In genomic region chr19:58097349-58097748, GRCh38 we compare ENCODE assay signal across 8 cellular contexts. TPM values are rescaled to one million over a fixed set of nuclear protein-coding genes. Genes with fewer than 3 reads are reported as not detected.
DNase-seq lines count a peak whose midpoint lies in the region; ATAC-seq and TF ChIP-seq lines count a peak whose summit lies in the region.

No MANE protein-coding gene starts in this region.

- peak overlapping the region; percentile 93; the same call in 1 of the 2 replicates for H3K4me3 ChIP-seq in iPS DF 6.9 (ENCODE audit: low read length)
- peak overlapping the region; percentile 97 for H3K4me3 ChIP-seq in skeletal muscle satellite cell (ENCODE audit: low read length)

- TF ChIP-seq CTCF in GM10266 (IDR thresholded peaks at IDR 0.05; ENCODE audit: control insufficient read depth, insufficient read depth, low read depth, missing control alignments) (no peak), HFFc6 (IDR thresholded peaks at IDR 0.05) (no peak)

- CTCF ChIA-PET in activated CD4-positive, alpha-beta memory T cell treated with anti-CD3 and anti-CD28 coated beads for 36 hours (lab: Charles Lee), result no interaction called here

- no peaks in the 10 kb centered on the region for H3K36me3 ChIP-seq in iPS DF 6.9 (ENCODE audit: control insufficient read depth, insufficient read depth, low read length)
- H3K36me3 ChIP-seq in skeletal muscle satellite cell (ENCODE audit: insufficient read depth, low read length), result peaks cover 4% of the 10 kb centered on the region

- no peak overlapping the region for H3K27ac Mint-ChIP-seq in activated CD4-positive, alpha-beta memory T cell treated with anti-CD3 and anti-CD28 coated beads for 36 hours
- no peak overlapping the region for H3K27ac Mint-ChIP-seq in HFFc6

- peaks cover 26% of the 10 kb centered on the region for H3K36me3 Mint-ChIP-seq in activated CD4-positive, alpha-beta memory T cell treated with anti-CD3 and anti-CD28 coated beads for 36 hours
- peaks cover 10% of the 10 kb centered on the region; the same call in 1 of the 2 replicates for H3K36me3 Mint-ChIP-seq in HFFc6 (ENCODE audit: low read depth)

- H3K4me1 ChIP-seq in iPS DF 6.9 (ENCODE audit: control insufficient read depth, insufficient read depth, low read length), result no peaks in the 10 kb centered on the region; the same call in 1 of the 2 replicates
- no peaks in the 10 kb centered on the region for H3K4me1 ChIP-seq in skeletal muscle satellite cell (ENCODE audit: control insufficient read depth, insufficient read depth, low read length)

- no peaks in the 10 kb centered on the region for H3K27me3 Mint-ChIP-seq in activated CD4-positive, alpha-beta memory T cell treated with anti-CD3 and anti-CD28 coated beads for 36 hours
- peaks cover 3% of the 10 kb centered on the region; the same call in 1 of the 2 replicates for H3K27me3 Mint-ChIP-seq in HFFc6 (ENCODE audit: insufficient read depth)

- no peak overlapping the region for H3K27ac ChIP-seq in iPS DF 6.9 (ENCODE audit: low read length)

- ATAC-seq in GM19324 (IDR thresholded peaks at IDR 0.05; ENCODE audit: low FRiP score, unreplicated experiment), result no peak
- ATAC-seq in GM18505 (IDR thresholded peaks at IDR 0.05; ENCODE audit: unreplicated experiment), result no peak

- no peak overlapping the region for H3K9ac ChIP-seq in skeletal muscle satellite cell (ENCODE audit: low read depth, low read length)

- DNase-seq in GM10266 (ENCODE audit: extremely low spot score) (peak; percentile 21), iPS DF 6.9 (ENCODE audit: low read depth, low spot score) (no peak), NCI-H146 treated with DMSO at 0.1 percent for 48 hours (lab: John Stamatoyannopoulos, UW; ENCODE audit: unreplicated experiment) (no peak), HFFc6 (no peak)
- no peak for DNase-seq in activated CD4-positive, alpha-beta memory T cell treated with anti-CD3 and anti-CD28 coated beads for 36 hours

- peaks cover 11% of the 10 kb centered on the region for H3K4me1 Mint-ChIP-seq in activated CD4-positive, alpha-beta memory T cell treated with anti-CD3 and anti-CD28 coated beads for 36 hours (ENCODE audit: low read depth)
- no peaks in the 10 kb centered on the region for H3K4me1 Mint-ChIP-seq in HFFc6 (ENCODE audit: low read depth)

- peak overlapping the region; percentile 79 for H3K4me2 ChIP-seq in skeletal muscle satellite cell (ENCODE audit: low read length)

- H3K9me3 ChIP-seq in iPS DF 6.9 (ENCODE audit: control insufficient read depth, insufficient read depth, low read length) (no peaks in the 10 kb centered on the region; the same call in 1 of the 2 replicates), skeletal muscle satellite cell (replicated peaks; ENCODE audit: low read length) (peaks cover 25% of the 10 kb centered on the region)

- WGBS in iPS DF 6.9 (ENCODE audit: insufficient coverage, insufficient read length), result no CpG with 5 or more reads among the region's 8 CpGs

- H3K27me3 ChIP-seq in iPS DF 6.9 (ENCODE audit: control insufficient read depth, insufficient read depth, low read length), result no peaks in the 10 kb centered on the region
- no peaks in the 10 kb centered on the region for H3K27me3 ChIP-seq in skeletal muscle satellite cell (ENCODE audit: control insufficient read depth, insufficient read depth, low read length)

- H3K4me3 Mint-ChIP-seq in activated CD4-positive, alpha-beta memory T cell treated with anti-CD3 and anti-CD28 coated beads for 36 hours, result peak overlapping the region; percentile 57
- no peak overlapping the region for H3K4me3 Mint-ChIP-seq in HFFc6

- TF ChIP-seq POLR2A in GM18505 (IDR thresholded peaks at IDR 0.05; ENCODE audit: borderline replicate concordance, extremely low read depth, insufficient read depth, insufficient read length), result no peak

- peaks cover 41% of the 10 kb centered on the region for H3K9me3 Mint-ChIP-seq in activated CD4-positive, alpha-beta memory T cell treated with anti-CD3 and anti-CD28 coated beads for 36 hours
- H3K9me3 Mint-ChIP-seq in HFFc6, result peaks cover 79% of the 10 kb centered on the region

- intact Hi-C loops in activated CD4-positive, alpha-beta memory T cell treated with anti-CD3 and anti-CD28 coated beads for 36 hours (cut with micrococcal nuclease), result no loop called here

- POLR2A ChIA-PET in activated CD4-positive, alpha-beta memory T cell treated with anti-CD3 and anti-CD28 coated beads for 36 hours (lab: Charles Lee), result no interaction called here

RNA-seq across cellular contexts. Expression of gene ZSCAN18, which starts 0.7 kb away (rescaled TPM):
- total RNA-seq in activated CD4-positive, alpha-beta memory T cell treated with anti-CD3 and anti-CD28 coated beads for 36 hours, result 10 to 100 TPM; 13.8 to 15.7 TPM
- total RNA-seq in skeletal muscle satellite cell (2012; rRNA removed), result 21.6 and 44.6 TPM in 2 replicates
- 1 to 10 TPM in 5 of 6 experiments, under 1 TPM in 1; 0.80 to 2.8 (median 2.1) TPM for total RNA-seq in HFFc6 (2021; fragmentation: NEBNext Ultra II Directional; extraction: Animal tissue kit (Norgen Biotek cat#: 25700))

RNA-seq across cellular contexts. Expression of gene ZNF135, which starts 38.3 kb away (rescaled TPM):
- total RNA-seq in activated CD4-positive, alpha-beta memory T cell treated with anti-CD3 and anti-CD28 coated beads for 36 hours, result under 1 TPM in 1 of 2 experiments, not detected in 1; 0.12 TPM
- total RNA-seq in skeletal muscle satellite cell (2012; rRNA removed), result 2.0 and 3.5 TPM in 2 replicates
- under 1 TPM in 2 of 6 experiments, not detected in 4; 0.07 to 0.09 TPM for total RNA-seq in HFFc6 (2021; fragmentation: NEBNext Ultra II Directional; extraction: Animal tissue kit (Norgen Biotek cat#: 25700))

RNA-seq across cellular contexts. Expression of gene ZNF329, which starts 53.2 kb away (rescaled TPM):
- total RNA-seq in activated CD4-positive, alpha-beta memory T cell treated with anti-CD3 and anti-CD28 coated beads for 36 hours, result 1 to 10 TPM; 4.2 to 4.4 TPM
- 10.3 and 11.4 TPM in 2 replicates for total RNA-seq in skeletal muscle satellite cell (2012; rRNA removed)
- 1 to 10 TPM; 6.6 to 9.5 (median 7.9) TPM for total RNA-seq in HFFc6 (2021; fragmentation: NEBNext Ultra II Directional; extraction: Animal tissue kit (Norgen Biotek cat#: 25700))
